In genomic region chr6:164337024-164337924, GRCh38 we compare ENCODE assay signal across 25 cellular contexts.
DNase-seq lines count a peak whose midpoint lies in the region; ATAC-seq, FAIRE-seq and TF ChIP-seq lines count a peak whose summit lies in the region.
"Had no signal": no experiment of that assay in that cellular context is flagged by ENCODE, and none has a peak within 500 bp of the region (broad histone marks: within the 10 kb centered on the region; RNA-seq: fewer than 3 reads in every experiment).

No MANE protein-coding gene starts in this region.

- 93% methylated on average over 49 of the region's 50 CpGs; no CpG with 5 or more reads in 1 of the 2 experiments for WGBS in H1 (ENCODE audit: extremely low coverage in 1 of 2, insufficient coverage in 1 of 2, insufficient read length in 1 of 2, insufficient replicate concordance in 2 of 2, low coverage in 1 of 2, low lambda C conversion rate in 2 of 2, missing lambda C conversion rate in 1 of 2), 2 experiments

- no peak overlapping the region for H2BK12ac ChIP-seq in H1 (ENCODE audit: low read depth, low read length)

- DNase-seq in Right ventricle myocardium inferior (ENCODE audit: missing footprints) (peak; percentile 68), right atrium auricular region (ENCODE audit: low spot score) (no peak), H1 (ENCODE audit: low read depth in 1 of 2, low spot score in 2 of 2) (no peak), immature natural killer cell (no peak), tibial artery (no peak)
- DNase-seq in stimulated activated effector memory CD8-positive, alpha-beta T cell treated with anti-CD3 and anti-CD28 coated beads, Interleukin-12 subunit alpha, Interleukin-12 subunit beta, amount 100 ng/mL, for 72 hours (ENCODE audit: low spot score in 2 of 2) = no peak
- DNase-seq: Calu3; CD8-positive, alpha-beta memory T cell; DND-41; GM23248; HCEC 1CT; NCI-H1048; NCI-H1417 treated with DMSO at 0.1 percent for 48 hours; NCI-H1694 treated with DMSO at 0.1 percent for 48 hours; NCI-H2081; NCI-H2227 treated with DMSO at 0.1 percent for 48 hours; NCI-H526 treated with DMSO at 0.1 percent for 48 hours; RPMI8226; SHP77 treated with DMSO at 0.1 percent for 48 hours had no signal

- H3K27ac ChIP-seq in right atrium auricular region = no peak overlapping the region
- H3K27ac ChIP-seq in H1 (ENCODE audit: low read depth, low read length) = peak overlapping the region; percentile 25; the same call in 1 of the 2 replicates
- H3K27ac ChIP-seq in tibial artery = no peak overlapping the region
- H3K27ac ChIP-seq: 22Rv1, C4-2B, GM23248 had no signal

- H3K36me3 ChIP-seq in right atrium auricular region (no peaks in the 10 kb centered on the region), H1 (ENCODE audit: control insufficient read depth in 2 of 4, insufficient read depth in 4 of 4, low read length in 3 of 4) (no peaks in the 10 kb centered on the region; a peak in 1 of 8 replicates), tibial artery (no peaks in the 10 kb centered on the region)

- no peak overlapping the region for H3K9ac ChIP-seq in H1 (replicated peaks in 1 of 4; ENCODE audit: extremely low read depth in 1 of 4, low read depth in 3 of 4, low read length in 3 of 4)
- H3K9ac ChIP-seq: GM23248 had no signal

- TF ChIP-seq CTCF in right atrium auricular region (IDR thresholded peaks at IDR 0.05) (no peak), H1 (IDR thresholded peaks at IDR 0.05; ENCODE audit: control extremely low read depth in 1 of 3, insufficient read depth in 1 of 3, low read depth in 1 of 3, low read length in 3 of 3) (no peak), tibial artery (IDR thresholded peaks at IDR 0.05) (no peak)

- H3K4me3 ChIP-seq in right atrium auricular region = no peak overlapping the region
- no peak overlapping the region for H3K4me3 ChIP-seq in H1 (ENCODE audit: extremely low read depth in 1 of 4, insufficient read depth in 2 of 4, low read depth in 3 of 4, low read length in 4 of 4)
- no peak overlapping the region for H3K4me3 ChIP-seq in tibial artery
- H3K4me3 ChIP-seq: GM23248 had no signal

- no peaks in the 10 kb centered on the region for H3K79me2 ChIP-seq in H1 (ENCODE audit: control insufficient read depth in 1 of 2, insufficient read depth in 2 of 2, low read length in 2 of 2)

- H3K27me3 ChIP-seq in right atrium auricular region (no peaks in the 10 kb centered on the region), H1 (replicated peaks in 1 of 4; ENCODE audit: control insufficient read depth in 3 of 4, extremely low read depth in 1 of 4, insufficient read depth in 3 of 4, low read length in 3 of 4) (no peaks in the 10 kb centered on the region), tibial artery (no peaks in the 10 kb centered on the region)

- CTCF ChIA-PET in H1 (lab: Charles Lee; ENCODE audit: partially characterized antibody) = no interaction called here

- H4K8ac ChIP-seq in H1 (ENCODE audit: extremely low read depth, insufficient read depth, low read length) = no peak overlapping the region; the same call in 1 of the 2 replicates

- H4K5ac ChIP-seq in H1 (ENCODE audit: insufficient read length, low read depth, low read length) = no peak overlapping the region

- intact Hi-C loops in Right ventricle myocardium inferior (cut with DNase I) = no loop called here
- intact Hi-C loops in tibial artery (cut with DNase I; ENCODE audit: low total_unique reads) = no loop called here

- H3K14ac ChIP-seq in H1 (ENCODE audit: insufficient read length) = no peak overlapping the region

- H2AK5ac ChIP-seq in H1 (ENCODE audit: low read depth, low read length) = no peak overlapping the region

- no peak overlapping the region for H3K4me3 Mint-ChIP-seq in stimulated activated effector memory CD8-positive, alpha-beta T cell treated with anti-CD3 and anti-CD28 coated beads, Interleukin-12 subunit alpha, Interleukin-12 subunit beta, amount 100 ng/mL, for 72 hours
- H3K4me3 Mint-ChIP-seq in immature natural killer cell = no peak overlapping the region
- H3K4me3 Mint-ChIP-seq: B cell; CD8-positive, alpha-beta memory T cell; IgD-negative memory B cell had no signal

- peak overlapping the region; percentile 14 for H2BK120ac ChIP-seq in H1 (replicated peaks; ENCODE audit: low read depth, low read length)

- no peaks in the 10 kb centered on the region for H3K79me1 ChIP-seq in H1 (ENCODE audit: low read depth, low read length)

- no peak for TF ChIP-seq POLR2A in H1 (IDR thresholded peaks at IDR 0.05; ENCODE audit: control extremely low read depth in 1 of 2, low read depth in 2 of 2, low read length in 2 of 2)

- no peak overlapping the region for H3K4me2 ChIP-seq in H1 (ENCODE audit: insufficient read depth in 1 of 2, low read depth in 2 of 2, low read length in 2 of 2)

- no peak overlapping the region for H3K4ac ChIP-seq in H1 (replicated peaks; ENCODE audit: insufficient read length, low read depth, low read length)

- no peak overlapping the region for H3K23ac ChIP-seq in H1 (ENCODE audit: insufficient read length)

- no peak for TF ChIP-seq RAD21 in H1 (IDR thresholded peaks at IDR 0.05 in 1 of 2, conservative IDR thresholded peaks at IDR 0.05 in 1 of 2; ENCODE audit: low read depth in 2 of 2, low read length in 2 of 2)

- no peak overlapping the region for H3K18ac ChIP-seq in H1 (ENCODE audit: extremely low read depth, low read length)

- no peaks in the 10 kb centered on the region for H3K27me3 Mint-ChIP-seq in immature natural killer cell (ENCODE audit: low read depth in 3 of 3)
- H3K27me3 Mint-ChIP-seq: B cell; CD8-positive, alpha-beta memory T cell; IgD-negative memory B cell had no signal

- H3K56ac ChIP-seq in H1 (replicated peaks; ENCODE audit: insufficient read length, low read depth, low read length) = no peak overlapping the region

- H2BK5ac ChIP-seq in H1 (ENCODE audit: low read depth, low read length) = no peak overlapping the region

- no peak for FAIRE-seq in H1 (lab: Jason Lieb, UNC)
- FAIRE-seq: GM18507 had no signal

- TF ChIP-seq EP300 in H1 (IDR thresholded peaks at IDR 0.05; ENCODE audit: borderline replicate concordance in 1 of 2, low read depth in 2 of 2, low read length in 2 of 2) = no peak

- H3K9me3 ChIP-seq in right atrium auricular region (no peaks in the 10 kb centered on the region), H1 (ENCODE audit: insufficient read depth in 2 of 2, low read depth in 1 of 2, low read length in 1 of 2) (peaks cover 2 to 13% of the 10 kb centered on the region in 2 experiments; a peak in 1 of 4 replicates), tibial artery (no peaks in the 10 kb centered on the region)

- H3K36me3 Mint-ChIP-seq in stimulated activated effector memory CD8-positive, alpha-beta T cell treated with anti-CD3 and anti-CD28 coated beads, Interleukin-12 subunit alpha, Interleukin-12 subunit beta, amount 100 ng/mL, for 72 hours = no peaks in the 10 kb centered on the region
- no peaks in the 10 kb centered on the region for H3K36me3 Mint-ChIP-seq in immature natural killer cell
- H3K36me3 Mint-ChIP-seq: CD8-positive, alpha-beta memory T cell; IgD-negative memory B cell had no signal

- H4K20me1 ChIP-seq in H1 (replicated peaks in 1 of 2; ENCODE audit: control insufficient read depth in 1 of 2, insufficient read depth in 2 of 2, low read length in 2 of 2) = no peaks in the 10 kb centered on the region

- H2BK15ac ChIP-seq in H1 (ENCODE audit: low read length) = no peak overlapping the region

- no peak for ATAC-seq in Right ventricle myocardium inferior
- ATAC-seq in stimulated activated effector memory CD8-positive, alpha-beta T cell treated with anti-CD3 and anti-CD28 coated beads, Interleukin-12 subunit alpha, Interleukin-12 subunit beta, amount 100 ng/mL, for 72 hours = peak; percentile 16
- no peak for ATAC-seq in GM19351 (IDR thresholded peaks at IDR 0.05; ENCODE audit: unreplicated experiment)

- no peak overlapping the region for H2BK20ac ChIP-seq in H1 (ENCODE audit: low read length)

- H3K4me1 Mint-ChIP-seq in stimulated activated effector memory CD8-positive, alpha-beta T cell treated with anti-CD3 and anti-CD28 coated beads, Interleukin-12 subunit alpha, Interleukin-12 subunit beta, amount 100 ng/mL, for 72 hours = no peaks in the 10 kb centered on the region
- no peaks in the 10 kb centered on the region for H3K4me1 Mint-ChIP-seq in immature natural killer cell
- H3K4me1 Mint-ChIP-seq: B cell; CD8-positive, alpha-beta memory T cell; IgD-negative memory B cell had no signal

- POLR2A ChIA-PET in H1 (lab: Charles Lee; ENCODE audit: partially characterized antibody) = no interaction called here

- H4K91ac ChIP-seq in H1 (replicated peaks; ENCODE audit: insufficient read length, low read length) = peak overlapping the region; percentile 65

- 0 out of 2 replicates have a peak overlapping the region, but pooled peaks have one; percentile 13 for H2AFZ ChIP-seq in H1 (ENCODE audit: low read length)
- H2AFZ ChIP-seq: GM23248 had no signal

- no peaks in the 10 kb centered on the region for H3K23me2 ChIP-seq in H1 (ENCODE audit: low read depth, low read length)

- H3K9me3 Mint-ChIP-seq in stimulated activated effector memory CD8-positive, alpha-beta T cell treated with anti-CD3 and anti-CD28 coated beads, Interleukin-12 subunit alpha, Interleukin-12 subunit beta, amount 100 ng/mL, for 72 hours = peaks cover 4% of the 10 kb centered on the region
- H3K9me3 Mint-ChIP-seq in immature natural killer cell = peaks cover 0 to 8% (median 4%) of the 10 kb centered on the region in 6 donors

- H3K4me1 ChIP-seq in right atrium auricular region (no peaks in the 10 kb centered on the region), H1 (replicated peaks in 1 of 4; ENCODE audit: control insufficient read depth in 3 of 4, insufficient read depth in 4 of 4, low read length in 3 of 4) (no peaks in the 10 kb centered on the region), tibial artery (no peaks in the 10 kb centered on the region)

- H3K27ac Mint-ChIP-seq in stimulated activated effector memory CD8-positive, alpha-beta T cell treated with anti-CD3 and anti-CD28 coated beads, Interleukin-12 subunit alpha, Interleukin-12 subunit beta, amount 100 ng/mL, for 72 hours = no peak overlapping the region
- no peak overlapping the region for H3K27ac Mint-ChIP-seq in immature natural killer cell
- H3K27ac Mint-ChIP-seq: B cell had no signal

TF ChIP-seq in H1, 55 proteins besides CTCF, POLR2A, EP300 and RAD21 (continues in another document):
- TF ChIP-seq EZH2 (IDR thresholded peaks at IDR 0.05; ENCODE audit: low read depth, low read length, severe bottlenecking) = no peak
- no peak for TF ChIP-seq CBX5 (IDR thresholded peaks at IDR 0.05; ENCODE audit: low read depth, low read length)
